In the genomic region with DNA sequence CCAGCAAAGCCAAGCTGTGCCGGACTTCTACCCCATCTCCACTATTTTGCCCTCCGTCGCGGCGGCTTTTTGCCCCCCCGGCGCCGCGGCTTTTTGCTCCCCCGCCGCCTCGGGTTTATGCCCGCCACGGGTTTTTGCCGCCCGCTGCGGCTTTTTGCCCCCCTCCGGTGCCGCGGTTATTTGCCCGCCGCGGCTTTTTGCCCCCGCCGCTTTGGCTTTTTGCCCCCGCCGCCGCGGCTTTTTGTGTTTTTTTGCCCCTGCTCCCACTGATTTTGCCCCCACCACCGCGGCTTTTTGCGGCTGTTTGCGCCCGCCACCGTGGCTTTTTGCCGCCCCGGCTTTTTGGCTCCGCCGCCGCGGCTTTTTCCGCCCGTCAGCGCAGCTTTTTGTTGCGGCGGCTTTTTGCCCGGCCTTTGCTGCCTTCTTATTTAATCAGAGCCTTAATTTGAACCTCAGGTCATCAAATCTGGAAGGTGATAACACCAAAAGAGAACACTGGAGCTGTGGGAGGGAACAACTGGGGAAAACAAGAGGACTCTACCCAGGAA, we compare ENCODE assay signal across 26 cellular contexts.
"Had no signal": no experiment of that assay in that cellular context is flagged by ENCODE, and none has a peak within 500 bp of the region (broad histone marks: within the 10 kb centered on the region; RNA-seq: fewer than 3 reads in every experiment).

No MANE protein-coding gene starts in this region.

- H3K4me3 ChIP-seq: coronary artery, SK-N-MC had no signal

- ATAC-seq: activated T-cell treated with anti-CD3 and anti-CD28 coated beads, Interleukin-2, amount 50 U/mL, for 4 hours; Panc1; Right ventricle myocardium inferior; T-cell had no signal

- H3K27me3 Mint-ChIP-seq: activated B cell treated with CpG ODN at 0.5 μM for 24 hours; activated CD4-positive, alpha-beta T cell treated with anti-CD3 and anti-CD28 coated beads, Interleukin-2, amount 10 ng/mL, durations not matched to agents 24 days and 14 days; activated naive CD4-positive, alpha-beta T cell treated with anti-CD3 and anti-CD28 coated beads, Interleukin-2, amount 10 ng/mL, durations not matched to agents 7 days and 5 days; activated naive CD8-positive, alpha-beta T cell treated with anti-CD3 and anti-CD28 coated beads for 36 hours; T-cell had no signal

- H3K4me1 Mint-ChIP-seq: activated B cell treated with CpG ODN at 0.5 μM for 24 hours; activated CD4-positive, alpha-beta T cell treated with anti-CD3 and anti-CD28 coated beads, Interleukin-2, amount 10 ng/mL, durations not matched to agents 24 days and 14 days; activated naive CD4-positive, alpha-beta T cell treated with anti-CD3 and anti-CD28 coated beads, Interleukin-2, amount 10 ng/mL, durations not matched to agents 7 days and 5 days; activated naive CD8-positive, alpha-beta T cell treated with anti-CD3 and anti-CD28 coated beads for 36 hours; T-cell had no signal

- H3K36me3 Mint-ChIP-seq: activated naive CD4-positive, alpha-beta T cell treated with anti-CD3 and anti-CD28 coated beads, Interleukin-2, amount 10 ng/mL, durations not matched to agents 7 days and 5 days; activated naive CD8-positive, alpha-beta T cell treated with anti-CD3 and anti-CD28 coated beads for 36 hours; T-cell had no signal

- H3K27ac Mint-ChIP-seq: activated B cell treated with CpG ODN at 0.5 μM for 24 hours; activated CD4-positive, alpha-beta T cell treated with anti-CD3 and anti-CD28 coated beads, Interleukin-2, amount 10 ng/mL, durations not matched to agents 24 days and 14 days; activated naive CD4-positive, alpha-beta T cell treated with anti-CD3 and anti-CD28 coated beads, Interleukin-2, amount 10 ng/mL, durations not matched to agents 7 days and 5 days; activated naive CD8-positive, alpha-beta T cell treated with anti-CD3 and anti-CD28 coated beads for 36 hours; T-cell had no signal

- H3K27ac ChIP-seq: coronary artery, SK-N-MC had no signal

- H3K4me3 Mint-ChIP-seq: activated B cell treated with CpG ODN at 0.5 μM for 24 hours; activated CD4-positive, alpha-beta T cell treated with anti-CD3 and anti-CD28 coated beads, Interleukin-2, amount 10 ng/mL, durations not matched to agents 24 days and 14 days; activated naive CD4-positive, alpha-beta T cell treated with anti-CD3 and anti-CD28 coated beads, Interleukin-2, amount 10 ng/mL, durations not matched to agents 7 days and 5 days; activated naive CD8-positive, alpha-beta T cell treated with anti-CD3 and anti-CD28 coated beads for 36 hours; activated T-cell treated with anti-CD3 and anti-CD28 coated beads, Interleukin-2, amount 50 U/mL, for 4 hours; T-cell had no signal

- H3K9me3 Mint-ChIP-seq: activated CD4-positive, alpha-beta T cell treated with anti-CD3 and anti-CD28 coated beads, Interleukin-2, amount 10 ng/mL, durations not matched to agents 24 days and 14 days; activated naive CD4-positive, alpha-beta T cell treated with anti-CD3 and anti-CD28 coated beads, Interleukin-2, amount 10 ng/mL, durations not matched to agents 7 days and 5 days; activated naive CD8-positive, alpha-beta T cell treated with anti-CD3 and anti-CD28 coated beads for 36 hours; activated T-cell treated with anti-CD3 and anti-CD28 coated beads, Interleukin-2, amount 50 U/mL, for 4 hours; T-cell had no signal

- DNase-seq: activated B cell treated with CpG ODN at 0.5 μM for 24 hours; activated CD4-positive, alpha-beta T cell treated with anti-CD3 and anti-CD28 coated beads for 1 hour; activated CD4-positive, alpha-beta T cell treated with anti-CD3 and anti-CD28 coated beads, Interleukin-2, amount 10 ng/mL, durations not matched to agents 24 days and 14 days; activated CD4-positive, alpha-beta T cell treated with anti-CD3 and anti-CD28 coated beads, Interleukin-2, amount 50 U/mL, for 48 hours; activated CD8-positive, alpha-beta memory T cell treated with anti-CD3 and anti-CD28 coated beads for 24 hours; activated effector memory CD4-positive, alpha-beta T cell treated with anti-CD3 and anti-CD28 coated beads, Interleukin-2, amount 50 U/mL, for 16 hours; activated naive CD4-positive, alpha-beta T cell treated with anti-CD3 and anti-CD28 coated beads, Interleukin-2, amount 10 ng/mL, durations not matched to agents 7 days and 5 days; activated naive CD8-positive, alpha-beta T cell treated with anti-CD3 and anti-CD28 coated beads for 36 hours; activated T-cell treated with anti-CD3 and anti-CD28 coated beads, Interleukin-2, amount 50 U/mL, for 4 hours; Kasumi-1; NCI-H1048; NCI-H1417; NCI-H1930; NCI-H345; NCI-H524; NCI-H774; NK-92 treated with Interleukin-12 subunit alpha and Interleukin-12 subunit beta, amount 100 ng/mL, for 24 hours; OCI-M1; RPMI8226; T-cell; T-helper 2 cell; T1000 had no signal
